In the genomic region with DNA sequence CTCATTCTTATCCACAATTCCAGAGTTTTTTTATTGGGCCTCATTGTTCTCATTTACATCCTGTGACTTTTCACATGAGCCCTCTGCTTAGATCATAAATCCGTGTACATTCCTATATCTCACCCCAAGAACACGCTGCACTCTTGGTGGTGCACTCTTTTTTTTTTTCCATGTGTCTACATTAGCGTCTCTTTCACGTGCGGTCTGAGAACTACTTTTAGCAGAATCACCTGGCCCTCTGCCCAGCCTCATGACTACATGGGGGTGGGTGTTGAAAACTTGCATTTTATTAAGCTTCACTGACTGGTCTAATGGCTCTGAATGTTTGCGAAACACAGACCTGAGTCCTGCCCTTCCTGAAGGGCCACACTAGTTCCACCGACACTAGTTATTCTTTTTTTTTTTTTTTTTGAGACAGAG, we compare ENCODE assay signal across 12 cellular contexts.
DNase-seq lines count a peak whose midpoint lies in the region; ATAC-seq, FAIRE-seq and TF ChIP-seq lines count a peak whose summit lies in the region.
"Had no signal": no experiment of that assay in that cellular context is flagged by ENCODE, and none has a peak within 500 bp of the region (broad histone marks: within the 10 kb centered on the region; RNA-seq: fewer than 3 reads in every experiment).

No MANE protein-coding gene starts in this region.

- TF ChIP-seq POLR2A in erythroblast (IDR thresholded peaks at IDR 0.05; ENCODE audit: low read length), result no peak

- no peak overlapping the region for H3K4me3 ChIP-seq in skeletal muscle cell (ENCODE audit: low read depth, low read length)

- FAIRE-seq in GM19239 (lab: Jason Lieb, UNC), result peak; percentile 79

- DNase-seq in GM19239 (ENCODE audit: insufficient read length, low spot score), result no peak
- peak; percentile 25 for DNase-seq in NCI-H748 treated with DMSO at 0.1 percent for 48 hours (lab: John Stamatoyannopoulos, UW)
- DNase-seq in fibroblast of the conjunctiva (ENCODE audit: low read depth), result peak; percentile 22
- peak; percentile 98 for DNase-seq in skeletal muscle cell (ENCODE audit: low read depth)
- no peak for DNase-seq in amniotic stem cell (lab: John Stamatoyannopoulos, UW)
- DNase-seq in erythroblast (lab: John Stamatoyannopoulos, UW), result no peak
- DNase-seq in NCI-H524 treated with DMSO at 0.1 percent for 48 hours (lab: John Stamatoyannopoulos, UW), result no peak
- DNase-seq: activated T-cell treated with anti-CD3 and anti-CD28 coated beads for 4 hours, midbrain, NCI-H1092 had no signal

- ATAC-seq in GM21360 (IDR thresholded peaks at IDR 0.05; ENCODE audit: unreplicated experiment), result no peak
- ATAC-seq: stimulated activated effector memory CD8-positive, alpha-beta T cell treated with anti-CD3 and anti-CD28 coated beads, Interleukin-12 subunit alpha, Interleukin-12 subunit beta, amount 100 ng/mL, for 72 hours had no signal

Comparison
In these comparisons a context has a peak if more than half of its experiments do, and no peak if none do; other contexts are left out.
1. DNase-seq: peak in NCI-H748 treated with DMSO at 0.1 percent for 48 hours (single experiment), fibroblast of the conjunctiva (single experiment) and skeletal muscle cell (single experiment); none in GM19239 (single experiment), amniotic stem cell (single experiment), erythroblast (0 of 2) and NCI-H524 treated with DMSO at 0.1 percent for 48 hours (single experiment).